16 cellular contexts compared by ENCODE assay signal in the genomic region with DNA sequence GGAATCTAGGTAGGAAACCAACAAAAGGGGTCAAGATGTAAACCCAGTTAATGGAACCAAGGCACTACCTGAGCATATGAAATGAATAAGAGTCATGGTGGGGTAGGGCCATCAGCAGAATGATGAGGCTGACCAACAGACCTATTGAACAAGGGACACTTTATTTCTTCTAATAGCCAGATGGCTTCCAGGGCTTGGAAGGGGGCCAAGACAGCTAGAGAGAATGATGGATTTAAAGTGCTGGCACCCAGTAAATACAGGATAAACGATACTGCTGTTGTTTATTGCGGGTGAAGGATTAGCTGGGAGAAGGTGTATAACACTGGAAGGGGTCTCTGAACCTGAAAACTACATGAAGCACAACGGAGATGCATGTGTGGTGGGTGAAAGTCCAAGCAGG. TPM values are rescaled to one million over a fixed set of nuclear protein-coding genes. Genes with fewer than 3 reads are reported as not detected.
DNase-seq lines count a peak whose midpoint lies in the region; TF ChIP-seq lines count a peak whose summit lies in the region.
"Had no signal": no experiment of that assay in that cellular context is flagged by ENCODE, and none has a peak within 500 bp of the region (broad histone marks: within the 10 kb centered on the region; RNA-seq: fewer than 3 reads in every experiment).

No MANE protein-coding gene starts in this region.

- no peak overlapping the region for H3K27ac Mint-ChIP-seq in progenitor cell of endocrine pancreas
- H3K27ac Mint-ChIP-seq: neural progenitor cell; T-helper 1 cell treated with Interleukin-12 subunit alpha and Interleukin-12 subunit beta and Interleukin-4 antibody, amounts not matched to agents 30 μg/mL and 1 μg/mL, for 36 hours had no signal

- H3K4me3 Mint-ChIP-seq in progenitor cell of endocrine pancreas (ENCODE audit: low read depth) = no peak overlapping the region
- H3K4me3 Mint-ChIP-seq: neural progenitor cell; T-helper 1 cell treated with Interleukin-12 subunit alpha and Interleukin-12 subunit beta and Interleukin-4 antibody, amounts not matched to agents 30 μg/mL and 1 μg/mL, for 36 hours had no signal

- H3K4me1 Mint-ChIP-seq in progenitor cell of endocrine pancreas (ENCODE audit: low read depth) = no peaks in the 10 kb centered on the region

- DNase-seq in NCI-H1694 treated with DMSO at 0.1 percent for 48 hours (lab: John Stamatoyannopoulos, UW) (peak; percentile 9), NCI-H1694 (lab: John Stamatoyannopoulos, UW) (no peak), NCI-H1092 (lab: John Stamatoyannopoulos, UW) (peak; percentile 29), NCI-H748 treated with DMSO at 0.1 percent for 48 hours (lab: John Stamatoyannopoulos, UW) (peak; percentile 5), lung microvascular endothelial cell (ENCODE audit: low read depth in 2 of 2) (peak; percentile 22 to 28), epidermal melanocyte (ENCODE audit: insufficient read length, low spot score) (no peak), progenitor cell of endocrine pancreas (ENCODE audit: low spot score, unreplicated experiment) (no peak), NCI-H128 (lab: John Stamatoyannopoulos, UW; ENCODE audit: unreplicated experiment) (no peak)
- DNase-seq: activated gamma-delta T cell treated with Interleukin-2 at 50 U/mL for 16 hours; KBM-7; left lung; NCI-H2227 treated with DMSO at 0.1 percent for 48 hours; SHP77 treated with DMSO at 0.1 percent for 48 hours; stimulated activated CD4-positive, alpha-beta T cell treated with anti-CD3 and anti-CD28 coated beads, Interleukin-12 subunit alpha, Interleukin-12 subunit beta, amount 100 ng/mL, for 4 hours had no signal

- H3K27me3 Mint-ChIP-seq in progenitor cell of endocrine pancreas = no peaks in the 10 kb centered on the region

- H3K9me3 Mint-ChIP-seq in progenitor cell of endocrine pancreas (ENCODE audit: low read depth) = peaks cover 3% of the 10 kb centered on the region
- H3K9me3 Mint-ChIP-seq: T-helper 1 cell treated with Interleukin-12 subunit alpha and Interleukin-12 subunit beta and Interleukin-4 antibody, amounts not matched to agents 30 μg/mL and 1 μg/mL, for 36 hours had no signal

- TF ChIP-seq CTCF in progenitor cell of endocrine pancreas (IDR thresholded peaks at IDR 0.05; ENCODE audit: unreplicated experiment) = no peak

- peaks cover 3% of the 10 kb centered on the region for H3K36me3 Mint-ChIP-seq in progenitor cell of endocrine pancreas (ENCODE audit: insufficient read depth)

RNA-seq across cellular contexts. Expression of gene DDAH1, which starts 15.6 kb away (rescaled TPM):
- 31.8 and 57.9 TPM in 2 replicates for total RNA-seq in lung microvascular endothelial cell
- total RNA-seq in progenitor cell of endocrine pancreas = 33.4 and 35.5 TPM in 2 replicates

Comparison
In these comparisons a context has a peak if more than half of its experiments do, and no peak if none do; other contexts are left out.
1. DNase-seq: peak in NCI-H1694 treated with DMSO at 0.1 percent for 48 hours (single experiment), NCI-H1092 (single experiment), NCI-H748 treated with DMSO at 0.1 percent for 48 hours (single experiment) and lung microvascular endothelial cell (2 of 2); none in NCI-H1694 (single experiment), epidermal melanocyte (single experiment), progenitor cell of endocrine pancreas (single experiment) and NCI-H128 (single experiment).